Comparison of ENCODE assay signal across 1 cellular context in genomic region chr11:71246559-71246958, GRCh38.
TF ChIP-seq lines count a peak whose summit lies in the region.

No MANE protein-coding gene starts in this region.

TF ChIP-seq in SK-N-SH treated with all-trans-retinoic acid at 6 μM for 48 hours, 23 proteins besides CTCF, POLR2A, EP300 and RAD21 (continued from another document):
- TF ChIP-seq RARB (CRISPR knock-in tag; IDR thresholded peaks at IDR 0.05) (no peak), ESRRG (CRISPR knock-in tag; IDR thresholded peaks at IDR 0.05) (no peak), ZNF8 (CRISPR knock-in tag; IDR thresholded peaks at IDR 0.05) (no peak), TCF4 (CRISPR knock-in tag; IDR thresholded peaks at IDR 0.05; ENCODE audit: borderline replicate concordance) (no peak), CSRNP3 (CRISPR knock-in tag; IDR thresholded peaks at IDR 0.05) (no peak), GLIS3 (CRISPR knock-in tag; IDR thresholded peaks at IDR 0.05) (no peak), POU6F1 (CRISPR knock-in tag; IDR thresholded peaks at IDR 0.05; ENCODE audit: borderline replicate concordance, low read depth) (no peak), SNAI2 (CRISPR knock-in tag; IDR thresholded peaks at IDR 0.05) (no peak), ZNF70 (CRISPR knock-in tag; IDR thresholded peaks at IDR 0.05) (no peak), ISL1 (CRISPR knock-in tag; IDR thresholded peaks at IDR 0.05) (no peak), TOX (CRISPR knock-in tag; IDR thresholded peaks at IDR 0.05; ENCODE audit: borderline replicate concordance) (no peak), ARNTL (CRISPR knock-in tag; IDR thresholded peaks at IDR 0.05; ENCODE audit: borderline replicate concordance, low read depth) (no peak)
